26 cellular contexts compared by ENCODE assay signal in the genomic region with DNA sequence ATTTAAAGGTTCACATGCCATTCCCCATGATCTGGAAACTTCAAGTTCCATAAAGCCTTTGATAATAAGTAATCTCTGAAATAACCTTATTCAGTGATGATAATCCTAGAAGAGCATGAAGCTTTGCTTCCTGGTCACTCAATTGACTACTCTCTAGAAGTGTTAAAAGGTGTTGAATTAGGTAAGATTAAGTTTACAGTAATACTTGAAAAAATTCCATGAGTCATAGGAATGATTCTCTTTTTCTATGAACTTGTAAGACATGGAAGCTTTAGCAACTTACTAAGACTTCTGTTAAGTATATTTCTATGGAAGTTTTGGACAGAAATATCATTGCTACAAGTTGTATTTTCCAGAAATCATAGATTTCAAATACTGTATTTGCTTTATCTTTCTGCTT.
DNase-seq lines count a peak whose midpoint lies in the region; ATAC-seq, FAIRE-seq and TF ChIP-seq lines count a peak whose summit lies in the region.
"Had no signal": no experiment of that assay in that cellular context is flagged by ENCODE, and none has a peak within 500 bp of the region (broad histone marks: within the 10 kb centered on the region; RNA-seq: fewer than 3 reads in every experiment).

No MANE protein-coding gene starts in this region.

- H3K36me3 Mint-ChIP-seq in astrocyte (ENCODE audit: low read depth, unreplicated experiment) = peaks cover 14% of the 10 kb centered on the region
- H3K36me3 Mint-ChIP-seq: activated CD4-positive, alpha-beta memory T cell treated with anti-CD3 and anti-CD28 coated beads for 36 hours had no signal

- peaks cover 35% of the 10 kb centered on the region for H3K4me1 Mint-ChIP-seq in astrocyte (ENCODE audit: low read depth, unreplicated experiment)
- H3K4me1 Mint-ChIP-seq: B cell had no signal

- no peak overlapping the region for H2AFZ ChIP-seq in astrocyte (ENCODE audit: low read depth, low read length)

- no peak overlapping the region for H3K4me3 Mint-ChIP-seq in astrocyte (ENCODE audit: unreplicated experiment)
- H3K4me3 Mint-ChIP-seq: activated CD4-positive, alpha-beta memory T cell treated with anti-CD3 and anti-CD28 coated beads for 36 hours; activated naive CD8-positive, alpha-beta T cell treated with anti-CD3 and anti-CD28 coated beads, Interleukin-2, amount 50 U/mL, for 24 hours; B cell had no signal

- no peak overlapping the region for H3K27ac Mint-ChIP-seq in astrocyte (ENCODE audit: unreplicated experiment)
- H3K27ac Mint-ChIP-seq: activated CD4-positive, alpha-beta memory T cell treated with anti-CD3 and anti-CD28 coated beads for 36 hours; activated naive CD8-positive, alpha-beta T cell treated with anti-CD3 and anti-CD28 coated beads, Interleukin-2, amount 50 U/mL, for 24 hours; B cell had no signal

- peak overlapping the region; percentile 19 for H3K4me2 ChIP-seq in astrocyte (ENCODE audit: low read length)

- H3K27me3 ChIP-seq in astrocyte (ENCODE audit: insufficient read depth, low read length) (no peaks in the 10 kb centered on the region), foreskin keratinocyte (no peaks in the 10 kb centered on the region), testis (no peaks in the 10 kb centered on the region)

- H3K9ac ChIP-seq in astrocyte (ENCODE audit: low read length) = no peak overlapping the region

- H4K20me1 ChIP-seq in astrocyte (ENCODE audit: insufficient read depth, low read length) = peaks cover 6% of the 10 kb centered on the region

- DNase-seq in DMS53 (lab: John Stamatoyannopoulos, UW) = peak; percentile 28
- DNase-seq in DMS53 treated with DMSO at 0.1 percent for 48 hours (lab: John Stamatoyannopoulos, UW; ENCODE audit: unreplicated experiment) = no peak
- DNase-seq in astrocyte (ENCODE audit: low read depth) = peak; percentile 69
- DNase-seq in foreskin keratinocyte = peak; percentile 12 to 62
- DNase-seq in HT-29 (ENCODE audit: low spot score) = no peak
- DNase-seq in testis = no peak
- DNase-seq in NCI-H2196 treated with DMSO at 0.1 percent for 48 hours (lab: John Stamatoyannopoulos, UW; ENCODE audit: unreplicated experiment) = no peak
- no peak for DNase-seq in posterior vena cava (ENCODE audit: low spot score)
- DNase-seq: activated CD4-positive, alpha-beta memory T cell treated with anti-CD3 and anti-CD28 coated beads for 36 hours; activated gamma-delta T cell; activated naive CD8-positive, alpha-beta T cell treated with anti-CD3 and anti-CD28 coated beads, Interleukin-2, amount 50 U/mL, for 24 hours; kidney; NCI-H2029; NCI-H345; NCI-H82; nucleus accumbens; retina; SHP77; stimulated activated CD4-positive, alpha-beta T cell treated with anti-CD3 and anti-CD28 coated beads, Interleukin-4, amount 100 ng/mL, for 24 hours; stimulated activated naive CD4-positive, alpha-beta T cell treated with Interleukin-2 at 50 U/mL for 16 hours had no signal

- peaks cover 26% of the 10 kb centered on the region for H3K4me1 ChIP-seq in astrocyte (ENCODE audit: insufficient read depth, low read length)
- peaks cover 18% of the 10 kb centered on the region for H3K4me1 ChIP-seq in foreskin keratinocyte
- peaks cover 9% of the 10 kb centered on the region for H3K4me1 ChIP-seq in testis

- H3K4me3 ChIP-seq in astrocyte (ENCODE audit: insufficient read depth, low read depth, low read length) = no peak overlapping the region
- H3K4me3 ChIP-seq in testis = no peak overlapping the region

- peaks cover 22% of the 10 kb centered on the region for H3K79me2 ChIP-seq in astrocyte (ENCODE audit: insufficient read depth, low read length)

- H3K9me3 ChIP-seq in astrocyte (ENCODE audit: insufficient read depth, low read depth, low read length) = no peaks in the 10 kb centered on the region
- H3K9me3 ChIP-seq in testis = no peaks in the 10 kb centered on the region

- peak; percentile 75 for FAIRE-seq in astrocyte (lab: Jason Lieb, UNC)
- FAIRE-seq: endothelial cell of umbilical vein, frontal cortex, H1, HTR-8/SVneo, kidney had no signal

- H3K9me3 Mint-ChIP-seq in astrocyte (ENCODE audit: unreplicated experiment) = peaks cover 1% of the 10 kb centered on the region
- H3K9me3 Mint-ChIP-seq: activated CD4-positive, alpha-beta memory T cell treated with anti-CD3 and anti-CD28 coated beads for 36 hours; activated naive CD8-positive, alpha-beta T cell treated with anti-CD3 and anti-CD28 coated beads, Interleukin-2, amount 50 U/mL, for 24 hours had no signal

- H3K27me3 Mint-ChIP-seq in astrocyte (ENCODE audit: low read depth, unreplicated experiment) = no peaks in the 10 kb centered on the region
- H3K27me3 Mint-ChIP-seq: activated naive CD8-positive, alpha-beta T cell treated with anti-CD3 and anti-CD28 coated beads, Interleukin-2, amount 50 U/mL, for 24 hours; B cell had no signal

- H3K36me3 ChIP-seq in astrocyte (ENCODE audit: insufficient read depth, low read length) (peaks cover 34% of the 10 kb centered on the region), testis (ENCODE audit: low read depth, missing control alignments) (no peaks in the 10 kb centered on the region)

- intact Hi-C loops in testis (cut with DNase I; ENCODE audit: low total_unique reads) = no loop called here
- intact Hi-C loops in posterior vena cava (cut with DNase I) = no loop called here

- ATAC-seq in foreskin keratinocyte = peak; percentile 82
- ATAC-seq: activated naive CD8-positive, alpha-beta T cell treated with anti-CD3 and anti-CD28 coated beads, Interleukin-2, amount 50 U/mL, for 24 hours had no signal

- TF ChIP-seq POLR2A in testis (IDR thresholded peaks at IDR 0.05) = no peak

- no peak overlapping the region for H3K27ac ChIP-seq in astrocyte (ENCODE audit: low read depth, low read length)
- no peak overlapping the region for H3K27ac ChIP-seq in foreskin keratinocyte
- no peak overlapping the region for H3K27ac ChIP-seq in testis
- H3K27ac ChIP-seq: 22Rv1 had no signal

- no peak for TF ChIP-seq CTCF in astrocyte (IDR thresholded peaks at IDR 0.05; ENCODE audit: insufficient read depth, low read depth, low read length)
- TF ChIP-seq CTCF in foreskin keratinocyte (conservative IDR thresholded peaks at IDR 0.05) = no peak
- no peak for TF ChIP-seq CTCF in testis (IDR thresholded peaks at IDR 0.05)

Comparison
In these comparisons a context has a peak if more than half of its experiments do, and no peak if none do; other contexts are left out.
1. DNase-seq: peak in DMS53 (single experiment), astrocyte (single experiment) and foreskin keratinocyte (2 of 2); none in DMS53 treated with DMSO at 0.1 percent for 48 hours (single experiment), HT-29 (single experiment), testis (single experiment), NCI-H2196 treated with DMSO at 0.1 percent for 48 hours (single experiment) and posterior vena cava (single experiment).